Comparison of ENCODE assay signal across 1 cellular context in the genomic region with DNA sequence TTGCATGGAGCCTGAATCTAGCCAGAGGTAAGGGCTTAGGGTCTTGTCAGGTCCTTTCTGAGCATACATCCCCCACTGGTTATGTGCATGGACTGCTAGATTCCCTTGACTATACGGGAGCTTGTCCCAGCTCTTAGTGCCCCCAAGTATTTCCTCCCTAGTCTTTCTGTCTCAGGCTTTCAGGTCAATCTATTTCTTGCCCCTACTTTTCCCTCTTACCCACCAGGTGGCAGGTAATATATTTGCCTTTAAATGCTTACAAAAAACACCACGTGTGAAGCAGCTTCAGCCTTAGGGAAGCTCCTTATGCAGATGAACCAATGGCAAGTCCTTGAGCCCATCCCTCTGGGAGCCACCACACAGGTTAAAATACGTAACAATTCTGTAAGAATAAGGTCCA.
TF ChIP-seq lines count a peak whose summit lies in the region.

No MANE protein-coding gene starts in this region.

TF ChIP-seq in IMR-90, 13 proteins besides CTCF, POLR2A, EP300 and RAD21:
- TF ChIP-seq ELK1 (IDR thresholded peaks at IDR 0.05; ENCODE audit: borderline replicate concordance, low read depth, low read length) = no peak
- TF ChIP-seq RFX5 (IDR thresholded peaks at IDR 0.05; ENCODE audit: low read depth, low read length) = no peak
- TF ChIP-seq USF2 (IDR thresholded peaks at IDR 0.05; ENCODE audit: low read depth, low read length) = no peak
- TF ChIP-seq BHLHE40 (IDR thresholded peaks at IDR 0.05; ENCODE audit: low read depth, low read length) = no peak
- TF ChIP-seq CHD1 (IDR thresholded peaks at IDR 0.05; ENCODE audit: low read depth, low read length) = no peak
- TF ChIP-seq MXI1 (IDR thresholded peaks at IDR 0.05; ENCODE audit: borderline replicate concordance, low read depth, low read length) = no peak
- no peak for TF ChIP-seq FOS (IDR thresholded peaks at IDR 0.05; ENCODE audit: low read depth, low read length)
- TF ChIP-seq MAFK (IDR thresholded peaks at IDR 0.05; ENCODE audit: low read depth, low read length) = no peak
- TF ChIP-seq CEBPB (IDR thresholded peaks at IDR 0.05; ENCODE audit: low read depth, low read length) = no peak
- TF ChIP-seq RCOR1 (IDR thresholded peaks at IDR 0.05; ENCODE audit: insufficient replicate concordance, low read length) = no peak
- TF ChIP-seq MAZ (IDR thresholded peaks at IDR 0.05; ENCODE audit: borderline replicate concordance, low read depth, low read length) = no peak
- no peak for TF ChIP-seq NFE2L2 (IDR thresholded peaks at IDR 0.05; ENCODE audit: low read depth, low read length)
- TF ChIP-seq SMC3 (IDR thresholded peaks at IDR 0.05; ENCODE audit: low read depth, low read length) = no peak
